In genomic region chr14:95096476-95096875, GRCh38 we compare ENCODE assay signal across 14 cellular contexts.
"Had no signal": no experiment of that assay in that cellular context is flagged by ENCODE, and none has a peak within 500 bp of the region (broad histone marks: within the 10 kb centered on the region; RNA-seq: fewer than 3 reads in every experiment).

No MANE protein-coding gene starts in this region.

- DNase-seq: activated CD4-positive, alpha-beta T cell treated with anti-CD3 and anti-CD28 coated beads, Interleukin-2, amount 10 ng/mL, durations not matched to agents 24 days and 14 days; activated CD8-positive, alpha-beta T cell treated with anti-CD3 and anti-CD28 coated beads for 36 hours; activated effector memory CD4-positive, alpha-beta T cell treated with anti-CD3 and anti-CD28 coated beads, Interleukin-2, amount 50 U/mL, for 16 hours; activated T-cell treated with anti-CD3 and anti-CD28 coated beads, Interleukin-2, amount 50 U/mL, for 4 hours; gastrocnemius medialis; nephron progenitor cell; pancreas; right lobe of liver; stimulated activated CD4-positive, alpha-beta T cell treated with anti-CD3 and anti-CD28 coated beads, Interleukin-4, amount 100 ng/mL, for 24 hours; T-cell; thyroid gland had no signal

- H3K27ac Mint-ChIP-seq: activated CD4-positive, alpha-beta T cell treated with anti-CD3 and anti-CD28 coated beads, Interleukin-2, amount 10 ng/mL, durations not matched to agents 24 days and 14 days; activated naive CD8-positive, alpha-beta T cell; nephron progenitor cell; stimulated activated effector memory CD8-positive, alpha-beta T cell treated with anti-CD3 and anti-CD28 coated beads, Interleukin-12 subunit alpha, Interleukin-12 subunit beta, amount 100 ng/mL, for 72 hours had no signal

- H3K9me3 ChIP-seq: gastrocnemius medialis, pancreas, right lobe of liver, thyroid gland had no signal

- H3K27me3 ChIP-seq: gastrocnemius medialis, pancreas, right lobe of liver, thyroid gland had no signal

- H3K4me3 ChIP-seq: gastrocnemius medialis, pancreas, right lobe of liver, smooth muscle cell, thyroid gland had no signal

- H3K4me1 ChIP-seq: pancreas, right lobe of liver had no signal

- H3K9me3 Mint-ChIP-seq: activated CD4-positive, alpha-beta T cell treated with anti-CD3 and anti-CD28 coated beads, Interleukin-2, amount 10 ng/mL, durations not matched to agents 24 days and 14 days; activated CD8-positive, alpha-beta T cell treated with anti-CD3 and anti-CD28 coated beads for 36 hours; activated T-cell treated with anti-CD3 and anti-CD28 coated beads, Interleukin-2, amount 50 U/mL, for 4 hours; nephron progenitor cell; stimulated activated effector memory CD8-positive, alpha-beta T cell treated with anti-CD3 and anti-CD28 coated beads, Interleukin-12 subunit alpha, Interleukin-12 subunit beta, amount 100 ng/mL, for 72 hours; T-cell had no signal

- H3K27ac ChIP-seq: gastrocnemius medialis, pancreas, right lobe of liver, thyroid gland had no signal

- H3K27me3 Mint-ChIP-seq: activated CD4-positive, alpha-beta T cell treated with anti-CD3 and anti-CD28 coated beads, Interleukin-2, amount 10 ng/mL, durations not matched to agents 24 days and 14 days; activated CD8-positive, alpha-beta T cell treated with anti-CD3 and anti-CD28 coated beads for 36 hours; activated naive CD8-positive, alpha-beta T cell; T-cell had no signal

- ATAC-seq: activated CD8-positive, alpha-beta T cell treated with anti-CD3 and anti-CD28 coated beads for 36 hours; activated T-cell treated with anti-CD3 and anti-CD28 coated beads, Interleukin-2, amount 50 U/mL, for 4 hours; gastrocnemius medialis; pancreas; right lobe of liver; stimulated activated effector memory CD8-positive, alpha-beta T cell treated with anti-CD3 and anti-CD28 coated beads, Interleukin-12 subunit alpha, Interleukin-12 subunit beta, amount 100 ng/mL, for 72 hours; T-cell had no signal

- H3K4me3 Mint-ChIP-seq: activated CD4-positive, alpha-beta T cell treated with anti-CD3 and anti-CD28 coated beads, Interleukin-2, amount 10 ng/mL, durations not matched to agents 24 days and 14 days; activated CD8-positive, alpha-beta T cell treated with anti-CD3 and anti-CD28 coated beads for 36 hours; activated naive CD8-positive, alpha-beta T cell; activated T-cell treated with anti-CD3 and anti-CD28 coated beads, Interleukin-2, amount 50 U/mL, for 4 hours; nephron progenitor cell; stimulated activated effector memory CD8-positive, alpha-beta T cell treated with anti-CD3 and anti-CD28 coated beads, Interleukin-12 subunit alpha, Interleukin-12 subunit beta, amount 100 ng/mL, for 72 hours; T-cell had no signal
